1 cellular context compared by ENCODE assay signal in the genomic region with DNA sequence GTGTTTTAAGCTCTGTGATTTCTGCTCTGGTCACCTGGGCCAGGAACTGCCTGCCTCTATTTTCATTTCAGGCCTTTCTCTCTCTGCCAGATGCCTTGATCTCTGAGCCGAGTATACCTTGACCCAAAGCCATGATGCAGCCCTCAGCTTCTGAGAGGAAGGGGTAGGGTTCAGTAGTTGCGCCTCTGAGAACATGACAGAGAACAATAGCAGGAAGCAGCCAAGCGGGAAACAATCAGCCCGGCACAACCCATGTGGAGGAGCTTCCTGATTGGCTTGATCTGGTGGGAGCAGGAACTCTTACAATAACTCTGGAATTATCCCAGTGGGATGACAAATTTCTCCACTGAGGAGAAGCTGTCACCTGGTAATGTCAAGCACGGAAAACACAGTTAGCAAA.
TF ChIP-seq lines count a peak whose summit lies in the region.

No MANE protein-coding gene starts in this region.

TF ChIP-seq in H1, 55 proteins besides CTCF, POLR2A, EP300 and RAD21 (continued from another document):
- TF ChIP-seq, protein P1, sequence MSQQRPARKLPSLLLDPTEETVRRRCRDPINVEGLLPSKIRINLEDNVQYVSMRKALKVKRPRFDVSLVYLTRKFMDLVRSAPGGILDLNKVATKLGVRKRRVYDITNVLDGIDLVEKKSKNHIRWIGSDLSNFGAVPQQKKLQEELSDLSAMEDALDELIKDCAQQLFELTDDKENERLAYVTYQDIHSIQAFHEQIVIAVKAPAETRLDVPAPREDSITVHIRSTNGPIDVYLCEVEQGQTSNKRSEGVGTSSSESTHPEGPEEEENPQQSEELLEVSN (IDR thresholded peaks at IDR 0.05): 0 out of 2 replicates have a peak, but pooled peaks have one; percentile 29
- TF ChIP-seq ZNF274 (IDR thresholded peaks at IDR 0.05; ENCODE audit: borderline replicate concordance, extremely low read depth, low read length): no peak
- no peak for TF ChIP-seq CHD2 (IDR thresholded peaks at IDR 0.05; ENCODE audit: low read length)
- TF ChIP-seq CHD7 (IDR thresholded peaks at IDR 0.05; ENCODE audit: insufficient replicate concordance, low read length): no peak
